In the genomic region with DNA sequence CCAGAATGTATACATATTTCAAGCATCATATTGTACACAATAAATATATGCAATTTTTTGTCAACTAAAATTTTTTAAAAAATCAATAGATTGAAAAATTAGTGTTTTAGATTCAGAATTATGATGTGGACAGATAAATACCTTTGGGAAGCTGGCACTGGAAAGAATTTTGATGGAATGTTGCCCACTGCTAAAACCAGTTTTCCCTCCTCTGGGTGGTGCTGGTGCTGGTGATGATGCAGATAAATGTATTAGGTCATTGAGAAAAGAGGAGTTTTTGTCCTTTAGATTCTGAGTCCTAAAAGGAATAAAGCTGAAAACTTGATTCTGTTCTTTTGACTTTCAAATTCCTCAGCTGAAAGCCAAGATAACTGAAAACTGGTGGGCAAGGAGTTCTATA, we compare ENCODE assay signal across 7 cellular contexts.
"Had no signal": no experiment of that assay in that cellular context is flagged by ENCODE, and none has a peak within 500 bp of the region (broad histone marks: within the 10 kb centered on the region; RNA-seq: fewer than 3 reads in every experiment).

No MANE protein-coding gene starts in this region.

- DNase-seq: H9, HCEC 1CT, IMR-90, KG1 had no signal

- H3K27ac ChIP-seq: HL-60 had no signal

- H3K4me3 ChIP-seq: GM23338, K562 had no signal
